ENCODE assay signal across 1 cellular context in the genomic region with DNA sequence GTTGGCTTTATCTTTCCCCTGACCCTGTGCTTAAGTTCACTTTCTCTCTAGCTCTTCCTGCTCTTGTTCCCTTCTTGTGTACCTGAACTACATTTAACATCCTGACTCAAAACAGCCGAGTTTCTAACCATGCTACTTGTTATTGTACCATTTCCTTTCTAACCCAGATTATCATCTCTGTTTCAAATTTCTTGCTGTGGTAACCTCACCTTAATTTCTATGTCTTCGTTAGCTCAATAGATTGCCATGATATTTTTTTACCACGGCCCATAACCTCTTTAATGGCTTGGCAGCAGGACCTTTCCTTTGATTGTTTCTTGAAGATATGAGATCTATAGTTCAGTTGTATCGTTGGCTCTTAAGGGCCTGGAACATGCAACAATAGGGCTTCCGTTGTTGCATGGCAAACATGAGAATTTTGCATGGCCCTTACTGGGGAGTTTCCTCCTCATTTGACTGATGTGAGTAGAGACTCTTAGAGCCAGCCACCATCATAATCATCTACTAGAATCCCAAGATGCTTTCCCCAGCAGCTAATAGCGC.
TF ChIP-seq lines count a peak whose summit lies in the region.

No MANE protein-coding gene starts in this region.

TF ChIP-seq in WTC11, 78 proteins besides CTCF, POLR2A, EP300 and RAD21:
- TF ChIP-seq OVOL2 (CRISPR knock-in tag; IDR thresholded peaks at IDR 0.05; ENCODE audit: borderline replicate concordance) = no peak
- no peak for TF ChIP-seq GRHL2 (CRISPR knock-in tag; IDR thresholded peaks at IDR 0.05; ENCODE audit: insufficient replicate concordance, severe bottlenecking)
TF ChIP-seq in WTC11: peak in this region for 0.
